Comparison of ENCODE assay signal across 16 cellular contexts in genomic region chr11:122714021-122714420, GRCh38. TPM values are rescaled to one million over a fixed set of nuclear protein-coding genes. Genes with fewer than 3 reads are reported as not detected.
DNase-seq lines count a peak whose midpoint lies in the region; ATAC-seq and TF ChIP-seq lines count a peak whose summit lies in the region.
"Had no signal": no experiment of that assay in that cellular context is flagged by ENCODE, and none has a peak within 500 bp of the region (broad histone marks: within the 10 kb centered on the region; RNA-seq: fewer than 3 reads in every experiment).

No MANE protein-coding gene starts in this region.

- H3K4me1 Mint-ChIP-seq in activated CD4-positive, alpha-beta T cell treated with anti-CD3 and anti-CD28 coated beads for 36 hours: peaks cover 43% of the 10 kb centered on the region
- peaks cover 59% of the 10 kb centered on the region for H3K4me1 Mint-ChIP-seq in stimulated activated memory B cell treated with anti-CD40 and anti-IgM and Interleukin-4, amounts not matched to agents 10 μg/mL and 1 μg/mL and 100 μg/mL, for 72 hours

- POLR2A ChIA-PET in activated CD4-positive, alpha-beta T cell treated with anti-CD3 and anti-CD28 coated beads for 36 hours (lab: Charles Lee): interaction anchor here (0.6 to 0.7 kb wide), 2 partner anchors 23 to 40 kb away, joined by 3 to 5 read pairs; no protein-coding TSS in a partner anchor

- no peak overlapping the region for H3K4me2 ChIP-seq in MM.1S (ENCODE audit: low read depth, low read length)
- H3K4me2 ChIP-seq: SK-N-SH had no signal

- H3K36me3 Mint-ChIP-seq in activated CD4-positive, alpha-beta T cell treated with anti-CD3 and anti-CD28 coated beads for 36 hours (ENCODE audit: low read depth): no peaks in the 10 kb centered on the region
- H3K36me3 Mint-ChIP-seq in stimulated activated memory B cell treated with anti-CD40 and anti-IgM and Interleukin-4, amounts not matched to agents 10 μg/mL and 1 μg/mL and 100 μg/mL, for 72 hours: no peaks in the 10 kb centered on the region

- peak; percentile 22 for ATAC-seq in activated CD4-positive, alpha-beta T cell treated with anti-CD3 and anti-CD28 coated beads for 36 hours
- peak; percentile 37 for ATAC-seq in HG02588 (IDR thresholded peaks at IDR 0.05; ENCODE audit: unreplicated experiment)
- ATAC-seq in stimulated activated memory B cell treated with anti-CD40 and anti-IgM and Interleukin-4, amounts not matched to agents 10 μg/mL and 1 μg/mL and 100 μg/mL, for 72 hours: peak; percentile 67

- intact Hi-C loops in activated CD4-positive, alpha-beta T cell treated with anti-CD3 and anti-CD28 coated beads for 36 hours (cut with DNase I, micrococcal nuclease): no loop called here
- intact Hi-C loops in posterior cingulate gyrus (cut with DNase I): no loop called here

- H2AFZ ChIP-seq in MM.1S (ENCODE audit: low read length): no peak overlapping the region

- no peak overlapping the region for H3K4me3 ChIP-seq in MM.1S (ENCODE audit: low read length)
- H3K4me3 ChIP-seq: coronary artery, pancreas, transverse colon had no signal

- H3K9me3 Mint-ChIP-seq in activated CD4-positive, alpha-beta T cell treated with anti-CD3 and anti-CD28 coated beads for 36 hours (ENCODE audit: low read depth): no peaks in the 10 kb centered on the region
- no peaks in the 10 kb centered on the region for H3K9me3 Mint-ChIP-seq in stimulated activated memory B cell treated with anti-CD40 and anti-IgM and Interleukin-4, amounts not matched to agents 10 μg/mL and 1 μg/mL and 100 μg/mL, for 72 hours

- no peak for DNase-seq in activated CD4-positive, alpha-beta T cell treated with anti-CD3 and anti-CD28 coated beads for 36 hours
- no peak for DNase-seq in activated CD4-positive, alpha-beta T cell treated with anti-CD3 and anti-CD28 coated beads, Interleukin-2, amount 50 U/mL, for 1 hour
- peak; percentile 56 for DNase-seq in MM.1S
- no peak for DNase-seq in posterior cingulate gyrus
- DNase-seq in activated naive CD4-positive, alpha-beta T cell treated with anti-CD3 and anti-CD28 coated beads, Interleukin-2, amount 50 U/mL, for 16 hours: no peak
- DNase-seq in NCI-H1436 treated with DMSO at 0.1 percent for 48 hours (lab: John Stamatoyannopoulos, UW): no peak
- DNase-seq: 8988T; activated T-cell treated with anti-CD3 and anti-CD28 coated beads, Interleukin-2, amount 50 U/mL, for 1 hour; Caco-2; pancreas; SK-N-SH; transverse colon had no signal

- no peaks in the 10 kb centered on the region for H3K9me3 ChIP-seq in MM.1S (replicated peaks; ENCODE audit: insufficient read depth, low read length)
- H3K9me3 ChIP-seq: Caco-2, pancreas, SK-N-SH, transverse colon had no signal

- H3F3A ChIP-seq in MM.1S (ENCODE audit: insufficient read depth, low read length): no peaks in the 10 kb centered on the region

- no peak overlapping the region for H3K4me3 Mint-ChIP-seq in activated CD4-positive, alpha-beta T cell treated with anti-CD3 and anti-CD28 coated beads for 36 hours
- H3K4me3 Mint-ChIP-seq in stimulated activated memory B cell treated with anti-CD40 and anti-IgM and Interleukin-4, amounts not matched to agents 10 μg/mL and 1 μg/mL and 100 μg/mL, for 72 hours: no peak overlapping the region

- CTCF ChIA-PET in activated CD4-positive, alpha-beta T cell treated with anti-CD3 and anti-CD28 coated beads for 36 hours (lab: Charles Lee): interaction anchor here (0.6 to 1.0 kb wide), 2 partner anchors 41 to 298 kb away, joined by 3 read pairs; no protein-coding TSS in a partner anchor

- no peaks in the 10 kb centered on the region for H3K79me2 ChIP-seq in MM.1S (ENCODE audit: low read length)

- H3K27ac ChIP-seq in MM.1S (ENCODE audit: low read length): peak overlapping the region; percentile 12; the same call in 1 of the 2 replicates
- H3K27ac ChIP-seq: pancreas, transverse colon, VCaP had no signal

- H3K9ac ChIP-seq in MM.1S (ENCODE audit: low read length): no peak overlapping the region
- H3K9ac ChIP-seq: SK-N-SH had no signal

- no peaks in the 10 kb centered on the region for H3K9me2 ChIP-seq in MM.1S (replicated peaks; ENCODE audit: insufficient read depth, low read length)
- H3K9me2 ChIP-seq: SK-N-SH had no signal

- H3K27me3 ChIP-seq in MM.1S (replicated peaks; ENCODE audit: insufficient read depth, low read length): no peaks in the 10 kb centered on the region
- H3K27me3 ChIP-seq: pancreas, transverse colon had no signal

- no peak for TF ChIP-seq CTCF in MM.1S (IDR thresholded peaks at IDR 0.05; ENCODE audit: low read length)

- H3K27ac Mint-ChIP-seq in activated CD4-positive, alpha-beta T cell treated with anti-CD3 and anti-CD28 coated beads for 36 hours: no peak overlapping the region
- peak overlapping the region; percentile 70 for H3K27ac Mint-ChIP-seq in stimulated activated memory B cell treated with anti-CD40 and anti-IgM and Interleukin-4, amounts not matched to agents 10 μg/mL and 1 μg/mL and 100 μg/mL, for 72 hours

- H3K27me3 Mint-ChIP-seq in activated CD4-positive, alpha-beta T cell treated with anti-CD3 and anti-CD28 coated beads for 36 hours: peaks cover 2% of the 10 kb centered on the region
- no peaks in the 10 kb centered on the region for H3K27me3 Mint-ChIP-seq in stimulated activated memory B cell treated with anti-CD40 and anti-IgM and Interleukin-4, amounts not matched to agents 10 μg/mL and 1 μg/mL and 100 μg/mL, for 72 hours

- peaks cover 14% of the 10 kb centered on the region for H3K4me1 ChIP-seq in MM.1S (ENCODE audit: low read length)
- H3K4me1 ChIP-seq: pancreas had no signal

- no peaks in the 10 kb centered on the region for H3K36me3 ChIP-seq in MM.1S (replicated peaks; ENCODE audit: insufficient read depth, low read length)
- H3K36me3 ChIP-seq: pancreas, transverse colon had no signal

- no peaks in the 10 kb centered on the region for H4K20me1 ChIP-seq in MM.1S (ENCODE audit: insufficient read depth, low read length)

RNA-seq across cellular contexts. Expression of gene UBASH3B, which starts 58.5 kb away (rescaled TPM):
- total RNA-seq in activated CD4-positive, alpha-beta T cell treated with anti-CD3 and anti-CD28 coated beads for 36 hours: 10 to 100 TPM; 16.2 to 20.1 TPM
